9 cellular contexts compared by ENCODE assay signal in the genomic region with DNA sequence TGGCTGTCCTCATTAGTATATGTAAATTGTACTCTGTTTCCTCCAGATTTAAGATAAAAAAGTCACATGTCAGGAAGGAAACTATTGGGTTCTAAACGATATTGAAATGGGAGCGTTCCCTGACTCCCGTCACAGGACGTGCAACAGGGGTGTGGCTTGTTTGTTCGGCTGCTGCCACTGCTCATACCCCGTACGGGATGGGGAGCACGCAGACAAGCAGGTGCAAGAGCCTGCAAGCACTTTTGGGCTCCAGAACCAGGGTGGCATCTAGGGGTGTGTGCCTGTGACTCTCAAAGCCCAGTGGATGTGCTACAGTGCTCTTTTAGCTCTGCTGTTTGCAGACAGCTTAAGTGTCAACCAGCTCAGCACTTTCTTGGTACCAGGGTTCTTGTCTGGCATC. TPM values are rescaled to one million over a fixed set of nuclear protein-coding genes. Genes with fewer than 3 reads are reported as not detected.
"Had no signal": no experiment of that assay in that cellular context is flagged by ENCODE, and none has a peak within 500 bp of the region (broad histone marks: within the 10 kb centered on the region; RNA-seq: fewer than 3 reads in every experiment).

No MANE protein-coding gene starts in this region.

- H3K4me2 ChIP-seq: KMS-11 had no signal

- FAIRE-seq: HepG2, HTR-8/SVneo had no signal

- H3K9ac ChIP-seq: KMS-11 had no signal

- H3K27ac ChIP-seq: HL-60, KMS-11 had no signal

- ATAC-seq: HepG2 had no signal

- DNase-seq: IMR-90, KBM-7, KG1 had no signal

RNA-seq across cellular contexts. Expression of a gene that starts 6.1 kb away (rescaled TPM):
- total RNA-seq: HepG2, HT-29 had no signal
- polyA plus RNA-seq: IgD-negative memory B cell had no signal
